19 cellular contexts compared by ENCODE assay signal in the genomic region with DNA sequence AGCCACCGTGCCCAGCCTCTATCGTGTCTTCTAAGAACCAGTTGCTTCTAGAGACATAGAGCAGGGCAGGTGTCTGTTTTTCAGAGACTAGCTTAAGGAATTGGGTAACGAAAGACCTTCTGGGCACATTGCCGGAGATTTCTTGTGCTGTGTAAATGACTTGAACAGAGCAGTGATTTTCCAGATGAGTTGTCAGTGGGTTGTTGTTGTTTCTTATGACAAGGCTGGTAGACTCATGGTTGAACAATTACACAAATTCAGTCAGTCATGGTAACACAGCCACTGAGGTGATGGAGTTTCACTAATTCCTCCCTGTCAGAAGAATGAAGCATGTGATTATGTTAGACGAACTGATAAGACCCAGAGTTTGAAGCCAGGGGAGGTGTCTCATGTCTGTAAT. TPM values are rescaled to one million over a fixed set of nuclear protein-coding genes. Genes with fewer than 3 reads are reported as not detected.
DNase-seq lines count a peak whose midpoint lies in the region; ATAC-seq and TF ChIP-seq lines count a peak whose summit lies in the region.
"Had no signal": no experiment of that assay in that cellular context is flagged by ENCODE, and none has a peak within 500 bp of the region (broad histone marks: within the 10 kb centered on the region; RNA-seq: fewer than 3 reads in every experiment).

No MANE protein-coding gene starts in this region.

- ATAC-seq in psoas muscle, result peak in 3 of 4 donors; percentile 43 to 59 (median 51)
- no peak for ATAC-seq in HG02840 (IDR thresholded peaks at IDR 0.05; ENCODE audit: low FRiP score, unreplicated experiment)
- no peak for ATAC-seq in HG03039 (IDR thresholded peaks at IDR 0.05; ENCODE audit: unreplicated experiment)
- ATAC-seq in stimulated activated naive CD8-positive, alpha-beta T cell treated with anti-CD3 and anti-CD28 coated beads, Interleukin-15, Interleukin-2, amounts not matched to agents 100 U/mL and 50 U/mL, for 24 hours, result no peak
- ATAC-seq: HCT116 had no signal

- DNase-seq in AG20443 (ENCODE audit: low spot score) (peak; percentile 56), NCI-H2171 (lab: John Stamatoyannopoulos, UW) (peak; percentile 15), epithelial cell of esophagus (ENCODE audit: low read depth) (peak; percentile 25), psoas muscle (no peak), DMS153 treated with DMSO at 0.1 percent for 48 hours (lab: John Stamatoyannopoulos, UW; ENCODE audit: unreplicated experiment) (no peak)
- no peak for DNase-seq in stimulated activated naive CD8-positive, alpha-beta T cell treated with anti-CD3 and anti-CD28 coated beads, Interleukin-15, Interleukin-2, amounts not matched to agents 100 U/mL and 50 U/mL, for 24 hours
- DNase-seq: activated CD4-positive, alpha-beta T cell treated with anti-CD3 and anti-CD28 coated beads, Interleukin-2, amount 50 U/mL, for 48 hours; DMS79; effector CD4-positive, alpha-beta T cell; NCI-H146; NCI-H510A; sigmoid colon; stimulated activated CD4-positive, alpha-beta T cell treated with anti-CD3 and anti-CD28 coated beads, Interleukin-4, amount 100 ng/mL, for 24 hours had no signal

- 61 to 87% (median 79%) methylated on average over 5 of the region's 5 CpGs for WGBS in psoas muscle, 3 donors

- H3K27me3 ChIP-seq in psoas muscle (ENCODE audit: insufficient read depth in 3 of 3, low read length in 2 of 3), result peaks cover 0 to 3% (median 0%) of the 10 kb centered on the region in 3 donors
- H3K27me3 ChIP-seq: BLaER1, sigmoid colon, tibial nerve had no signal

- intact Hi-C loops in psoas muscle (cut with DNase I), result no loop called here

- no peaks in the 10 kb centered on the region for H3K9me3 ChIP-seq in psoas muscle
- H3K9me3 ChIP-seq: BLaER1, sigmoid colon, tibial nerve had no signal

- no peaks in the 10 kb centered on the region for H3K36me3 ChIP-seq in psoas muscle (ENCODE audit: insufficient read depth in 1 of 2, low read depth in 1 of 2)
- H3K36me3 ChIP-seq: BLaER1, sigmoid colon, tibial nerve had no signal

- TF ChIP-seq CTCF in epithelial cell of esophagus (IDR thresholded peaks at IDR 0.05; ENCODE audit: insufficient read depth, low read depth, low read length, missing control alignments) (no peak), psoas muscle (IDR thresholded peaks at IDR 0.05) (no peak)

- H3K27ac ChIP-seq in psoas muscle, result peak overlapping the region; percentile 58
- H3K27ac ChIP-seq: BLaER1, sigmoid colon, SK-N-MC, tibial nerve had no signal

- H3K4me1 ChIP-seq in psoas muscle, result no peaks in the 10 kb centered on the region
- H3K4me1 ChIP-seq: sigmoid colon, tibial nerve had no signal

- no peak overlapping the region for H3K4me3 ChIP-seq in epithelial cell of esophagus (ENCODE audit: low read length)
- no peak overlapping the region for H3K4me3 ChIP-seq in psoas muscle
- H3K4me3 ChIP-seq: BLaER1, sigmoid colon, SK-N-MC, tibial nerve had no signal

RNA-seq across cellular contexts. Expression of gene DDX3X, which starts 20.5 kb away (rescaled TPM):
- total RNA-seq in psoas muscle, result 100 to 1,000 TPM; 153 to 408 (median 295) TPM
- polyA plus RNA-seq in psoas muscle, result 100 to 1,000 TPM in 2 of 3 donors, 10 to 100 TPM in 1; 83.1 to 256 (median 102) TPM

Comparison
In these comparisons a context has a peak if more than half of its experiments do, and no peak if none do; other contexts are left out.
1. DNase-seq: peak in AG20443 (single experiment), NCI-H2171 (single experiment) and epithelial cell of esophagus (single experiment); none in psoas muscle (0 of 2), DMS153 treated with DMSO at 0.1 percent for 48 hours (single experiment) and stimulated activated naive CD8-positive, alpha-beta T cell treated with anti-CD3 and anti-CD28 coated beads, Interleukin-15, Interleukin-2, amounts not matched to agents 100 U/mL and 50 U/mL, for 24 hours (single experiment).
2. ATAC-seq: peak in psoas muscle (3 of 4); none in HG02840 (single experiment), HG03039 (single experiment) and stimulated activated naive CD8-positive, alpha-beta T cell treated with anti-CD3 and anti-CD28 coated beads, Interleukin-15, Interleukin-2, amounts not matched to agents 100 U/mL and 50 U/mL, for 24 hours (single experiment).